In genomic region chr18:79784071-79784913, GRCh38 we compare ENCODE assay signal across 19 cellular contexts. TPM values are rescaled to one million over a fixed set of nuclear protein-coding genes. Genes with fewer than 3 reads are reported as not detected.
DNase-seq lines count a peak whose midpoint lies in the region; ATAC-seq and TF ChIP-seq lines count a peak whose summit lies in the region.
"Had no signal": no experiment of that assay in that cellular context is flagged by ENCODE, and none has a peak within 500 bp of the region (broad histone marks: within the 10 kb centered on the region; RNA-seq: fewer than 3 reads in every experiment).

No MANE protein-coding gene starts in this region.

- no peaks in the 10 kb centered on the region for H3K9me3 Mint-ChIP-seq in activated naive CD8-positive, alpha-beta T cell treated with anti-CD3 and anti-CD28 coated beads, Interleukin-2, amount 10 ng/mL, durations not matched to agents 7 days and 5 days
- H3K9me3 Mint-ChIP-seq in activated naive CD8-positive, alpha-beta T cell treated with anti-CD3 and anti-CD28 coated beads for 36 hours: no peaks in the 10 kb centered on the region
- no peaks in the 10 kb centered on the region for H3K9me3 Mint-ChIP-seq in activated B cell treated with CpG ODN at 0.5 μM for 24 hours
- H3K9me3 Mint-ChIP-seq: activated naive CD8-positive, alpha-beta T cell treated with anti-CD3 and anti-CD28 coated beads, Interleukin-2, amount 50 U/mL, for 24 hours; dendritic cell treated with granulocyte-macrophage colony-stimulating factor and Interleukin-4, amounts not matched to agents 40 ng/mL and 50 ng/mL, for 4 days; natural killer cell treated with Interleukin-12 subunit alpha and Interleukin-12 subunit beta and Interleukin-15 and Interleukin-18, amount 100 ng/mL, for 72 hours had no signal

- H3K4me3 ChIP-seq in lower lobe of right lung (no peak overlapping the region), aorta (ENCODE audit: low read length in 2 of 2) (no peak overlapping the region)

- no peak overlapping the region for H3K4me3 Mint-ChIP-seq in activated naive CD8-positive, alpha-beta T cell treated with anti-CD3 and anti-CD28 coated beads, Interleukin-2, amount 10 ng/mL, durations not matched to agents 7 days and 5 days
- no peak overlapping the region for H3K4me3 Mint-ChIP-seq in activated naive CD8-positive, alpha-beta T cell treated with anti-CD3 and anti-CD28 coated beads for 36 hours
- H3K4me3 Mint-ChIP-seq in activated B cell treated with CpG ODN at 0.5 μM for 24 hours: no peak overlapping the region
- H3K4me3 Mint-ChIP-seq: activated CD4-positive, alpha-beta T cell treated with anti-CD3 and anti-CD28 coated beads for 36 hours; activated naive CD8-positive, alpha-beta T cell treated with anti-CD3 and anti-CD28 coated beads, Interleukin-2, amount 50 U/mL, for 24 hours; CD4-positive, CD25-positive, alpha-beta regulatory T cell; dendritic cell treated with granulocyte-macrophage colony-stimulating factor and Interleukin-4, amounts not matched to agents 40 ng/mL and 50 ng/mL, for 4 days; natural killer cell treated with Interleukin-12 subunit alpha and Interleukin-12 subunit beta and Interleukin-15 and Interleukin-18, amount 100 ng/mL, for 72 hours had no signal

- H3K4me1 ChIP-seq in lower lobe of right lung (peaks cover 5% of the 10 kb centered on the region), aorta (ENCODE audit: control insufficient read depth in 1 of 2, insufficient read depth in 2 of 2, low read length in 2 of 2) (no peaks in the 10 kb centered on the region)

- intact Hi-C loops in activated B cell treated with CpG ODN at 0.5 μM for 24 hours (cut with micrococcal nuclease) (no loop called here), lower lobe of right lung (cut with DNase I) (no loop called here), aorta (cut with DNase I) (no loop called here)

- H3K36me3 Mint-ChIP-seq in activated naive CD8-positive, alpha-beta T cell treated with anti-CD3 and anti-CD28 coated beads, Interleukin-2, amount 10 ng/mL, durations not matched to agents 7 days and 5 days: no peaks in the 10 kb centered on the region
- H3K36me3 Mint-ChIP-seq in activated naive CD8-positive, alpha-beta T cell treated with anti-CD3 and anti-CD28 coated beads for 36 hours: no peaks in the 10 kb centered on the region
- H3K36me3 Mint-ChIP-seq in activated B cell treated with CpG ODN at 0.5 μM for 24 hours (ENCODE audit: low read depth): no peaks in the 10 kb centered on the region
- H3K36me3 Mint-ChIP-seq: CD4-positive, CD25-positive, alpha-beta regulatory T cell; natural killer cell treated with Interleukin-12 subunit alpha and Interleukin-12 subunit beta and Interleukin-15 and Interleukin-18, amount 100 ng/mL, for 72 hours had no signal

- H3K36me3 ChIP-seq in lower lobe of right lung (no peaks in the 10 kb centered on the region), aorta (ENCODE audit: control insufficient read depth in 1 of 2, insufficient read depth in 2 of 2, low read length in 1 of 2) (no peaks in the 10 kb centered on the region)

- H3K27me3 Mint-ChIP-seq in activated naive CD8-positive, alpha-beta T cell treated with anti-CD3 and anti-CD28 coated beads, Interleukin-2, amount 10 ng/mL, durations not matched to agents 7 days and 5 days: peaks cover 27% of the 10 kb centered on the region
- peaks cover 35% of the 10 kb centered on the region for H3K27me3 Mint-ChIP-seq in activated naive CD8-positive, alpha-beta T cell treated with anti-CD3 and anti-CD28 coated beads for 36 hours
- peaks cover 42% of the 10 kb centered on the region for H3K27me3 Mint-ChIP-seq in activated B cell treated with CpG ODN at 0.5 μM for 24 hours

- no peak for TF ChIP-seq CTCF in activated B cell treated with CpG ODN at 0.5 μM for 24 hours (IDR thresholded peaks at IDR 0.05)
- no peak for TF ChIP-seq CTCF in lower lobe of right lung (IDR thresholded peaks at IDR 0.05)

- DNase-seq in activated naive CD8-positive, alpha-beta T cell treated with anti-CD3 and anti-CD28 coated beads, Interleukin-2, amount 10 ng/mL, durations not matched to agents 7 days and 5 days: peak; percentile 4
- DNase-seq in activated naive CD8-positive, alpha-beta T cell treated with anti-CD3 and anti-CD28 coated beads for 36 hours: no peak
- DNase-seq in activated B cell treated with CpG ODN at 0.5 μM for 24 hours (peak; percentile 5), lower lobe of right lung (peak; percentile 31), aorta (peak; percentile 33 to 63)
- DNase-seq: activated CD4-positive, alpha-beta T cell treated with anti-CD3 and anti-CD28 coated beads for 36 hours; activated naive CD8-positive, alpha-beta T cell treated with anti-CD3 and anti-CD28 coated beads, Interleukin-2, amount 50 U/mL, for 24 hours; CD4-positive, CD25-positive, alpha-beta regulatory T cell; mesenchymal stem cell; NCI-H1694; small intestine; stimulated activated CD4-positive, alpha-beta T cell treated with anti-CD3 and anti-CD28 coated beads, Interleukin-4, amount 100 ng/mL, for 1 hour had no signal

- WGBS in aorta, 2 donors: 80 to 82% methylated on average over 39 to 42 of the region's 42 CpGs

- H3K27ac ChIP-seq in lower lobe of right lung (no peak overlapping the region), aorta (ENCODE audit: low read depth in 1 of 2, low read length in 2 of 2) (no peak overlapping the region)

- H3K27ac Mint-ChIP-seq in activated naive CD8-positive, alpha-beta T cell treated with anti-CD3 and anti-CD28 coated beads, Interleukin-2, amount 10 ng/mL, durations not matched to agents 7 days and 5 days: no peak overlapping the region
- H3K27ac Mint-ChIP-seq in activated naive CD8-positive, alpha-beta T cell treated with anti-CD3 and anti-CD28 coated beads for 36 hours: no peak overlapping the region
- no peak overlapping the region for H3K27ac Mint-ChIP-seq in activated B cell treated with CpG ODN at 0.5 μM for 24 hours
- H3K27ac Mint-ChIP-seq: activated CD4-positive, alpha-beta T cell treated with anti-CD3 and anti-CD28 coated beads for 36 hours; activated naive CD8-positive, alpha-beta T cell treated with anti-CD3 and anti-CD28 coated beads, Interleukin-2, amount 50 U/mL, for 24 hours; CD4-positive, CD25-positive, alpha-beta regulatory T cell; dendritic cell treated with granulocyte-macrophage colony-stimulating factor and Interleukin-4, amounts not matched to agents 40 ng/mL and 50 ng/mL, for 4 days; natural killer cell treated with Interleukin-12 subunit alpha and Interleukin-12 subunit beta and Interleukin-15 and Interleukin-18, amount 100 ng/mL, for 72 hours had no signal

- H3K4me1 Mint-ChIP-seq in activated naive CD8-positive, alpha-beta T cell treated with anti-CD3 and anti-CD28 coated beads, Interleukin-2, amount 10 ng/mL, durations not matched to agents 7 days and 5 days: no peaks in the 10 kb centered on the region
- H3K4me1 Mint-ChIP-seq in activated naive CD8-positive, alpha-beta T cell treated with anti-CD3 and anti-CD28 coated beads for 36 hours: no peaks in the 10 kb centered on the region
- peaks cover 1% of the 10 kb centered on the region for H3K4me1 Mint-ChIP-seq in activated B cell treated with CpG ODN at 0.5 μM for 24 hours
- H3K4me1 Mint-ChIP-seq: activated CD4-positive, alpha-beta T cell treated with anti-CD3 and anti-CD28 coated beads for 36 hours; activated naive CD8-positive, alpha-beta T cell treated with anti-CD3 and anti-CD28 coated beads, Interleukin-2, amount 50 U/mL, for 24 hours; CD4-positive, CD25-positive, alpha-beta regulatory T cell had no signal

- H3K9me3 ChIP-seq in lower lobe of right lung: no peaks in the 10 kb centered on the region
- no peaks in the 10 kb centered on the region for H3K9me3 ChIP-seq in aorta (ENCODE audit: control insufficient read depth, low read length)

- POLR2A ChIA-PET in activated naive CD8-positive, alpha-beta T cell treated with anti-CD3 and anti-CD28 coated beads, Interleukin-2, amount 10 ng/mL, durations not matched to agents 7 days and 5 days (lab: Charles Lee): no interaction called here
- POLR2A ChIA-PET in activated B cell treated with CpG ODN at 0.5 μM for 24 hours (lab: Charles Lee): no interaction called here

- CTCF ChIA-PET in activated B cell treated with CpG ODN at 0.5 μM for 24 hours (lab: Charles Lee): no interaction called here

- no peak for ATAC-seq in activated naive CD8-positive, alpha-beta T cell treated with anti-CD3 and anti-CD28 coated beads, Interleukin-2, amount 10 ng/mL, durations not matched to agents 7 days and 5 days (ENCODE audit: low read depth)
- no peak for ATAC-seq in activated B cell treated with CpG ODN at 0.5 μM for 24 hours (ENCODE audit: low read depth)
- ATAC-seq in lower lobe of right lung: no peak
- ATAC-seq in aorta (ENCODE audit: low FRiP score): no peak
- no peak for ATAC-seq in HG03045 (IDR thresholded peaks at IDR 0.05; ENCODE audit: unreplicated experiment)
- no peak for ATAC-seq in HG02870 (IDR thresholded peaks at IDR 0.05; ENCODE audit: unreplicated experiment)
- ATAC-seq in GM21825 (IDR thresholded peaks at IDR 0.05; ENCODE audit: unreplicated experiment): no peak
- ATAC-seq: activated CD4-positive, alpha-beta T cell treated with anti-CD3 and anti-CD28 coated beads for 36 hours; activated naive CD8-positive, alpha-beta T cell treated with anti-CD3 and anti-CD28 coated beads, Interleukin-2, amount 50 U/mL, for 24 hours; natural killer cell treated with Interleukin-12 subunit alpha and Interleukin-12 subunit beta and Interleukin-15 and Interleukin-18, amount 100 ng/mL, for 72 hours had no signal

- H3K27me3 ChIP-seq in lower lobe of right lung (ENCODE audit: low read depth): peaks cover 58% of the 10 kb centered on the region
- H3K27me3 ChIP-seq in aorta (ENCODE audit: control insufficient read depth in 1 of 2, insufficient read depth in 2 of 2, low read length in 1 of 2): no peaks in the 10 kb centered on the region

RNA-seq across cellular contexts. Expression of gene KCNG2, which starts 13.4 kb away (rescaled TPM):
- total RNA-seq in activated naive CD8-positive, alpha-beta T cell treated with anti-CD3 and anti-CD28 coated beads, Interleukin-2, amount 10 ng/mL, durations not matched to agents 7 days and 5 days: not detected
- total RNA-seq in activated naive CD8-positive, alpha-beta T cell treated with anti-CD3 and anti-CD28 coated beads for 36 hours: not detected
- total RNA-seq in activated B cell treated with CpG ODN at 0.5 μM for 24 hours: not detected in 2 replicates
- total RNA-seq in lower lobe of right lung: 0.50 TPM
- total RNA-seq in aorta: 1 to 10 TPM in 1 of 2 donors, under 1 TPM in 1; 0.23 to 1.1 TPM
- not detected for polyA plus RNA-seq in aorta
- total RNA-seq: activated CD4-positive, alpha-beta T cell treated with anti-CD3 and anti-CD28 coated beads for 36 hours; CD4-positive, CD25-positive, alpha-beta regulatory T cell; HT1080; natural killer cell treated with Interleukin-12 subunit alpha and Interleukin-12 subunit beta and Interleukin-15 and Interleukin-18, amount 100 ng/mL, for 72 hours had no signal
- polyA plus RNA-seq: CD4-positive, CD25-positive, alpha-beta regulatory T cell; keratinocyte had no signal
